ENCODE assay signal across 8 cellular contexts in genomic region chr16:89687092-89687940, GRCh38. TPM values are rescaled to one million over a fixed set of nuclear protein-coding genes. Genes with fewer than 3 reads are reported as not detected.
DNase-seq lines count a peak whose midpoint lies in the region; ATAC-seq and TF ChIP-seq lines count a peak whose summit lies in the region.

No MANE protein-coding gene starts in this region.

- no peaks in the 10 kb centered on the region for H3K27me3 ChIP-seq in OCI-LY1 (ENCODE audit: insufficient read depth, low read length)
- no peaks in the 10 kb centered on the region for H3K27me3 ChIP-seq in mesenchymal stem cell (ENCODE audit: control insufficient read depth in 1 of 2, insufficient read depth in 1 of 2, low read length in 2 of 2)
- H3K27me3 ChIP-seq in upper lobe of right lung, result no peaks in the 10 kb centered on the region

- ATAC-seq in GM18498 (IDR thresholded peaks at IDR 0.05; ENCODE audit: unreplicated experiment) (peak; percentile 38), HG02852 (IDR thresholded peaks at IDR 0.05; ENCODE audit: unreplicated experiment) (peak; percentile 24), upper lobe of right lung (peak; percentile 57)

- H2BK12ac ChIP-seq in mesenchymal stem cell (ENCODE audit: low read length in 2 of 2), result peak overlapping the region in 1 of 2 experiments; percentile 21

- peak overlapping the region; percentile 88 for H2BK120ac ChIP-seq in mesenchymal stem cell (ENCODE audit: low read depth, low read length)

- H4K8ac ChIP-seq in mesenchymal stem cell (ENCODE audit: low read length), result peak overlapping the region; percentile 27

- intact Hi-C loops in upper lobe of right lung (cut with DNase I), result no loop called here

- TF ChIP-seq CTCF in OCI-LY1 (IDR thresholded peaks at IDR 0.05; ENCODE audit: low read length), result no peak
- TF ChIP-seq CTCF in upper lobe of right lung (IDR thresholded peaks at IDR 0.05), result no peak

- peak overlapping the region; percentile 98 for H2BK5ac ChIP-seq in mesenchymal stem cell (ENCODE audit: low read depth, low read length, poor library complexity, severe bottlenecking)

- H3K4me2 ChIP-seq in OCI-LY1 (ENCODE audit: low read length) (peak overlapping the region; percentile 89), mesenchymal stem cell (ENCODE audit: low read length, poor library complexity, severe bottlenecking) (peak overlapping the region; percentile 87)

- no peak overlapping the region for H3K14ac ChIP-seq in mesenchymal stem cell (ENCODE audit: low read length in 2 of 2)

- H3K4ac ChIP-seq in mesenchymal stem cell (ENCODE audit: low read depth in 1 of 2, low read length in 2 of 2), result peak overlapping the region in 1 of 2 experiments; percentile 12

- H2AFZ ChIP-seq in OCI-LY1 (ENCODE audit: low read length), result no peak overlapping the region
- no peak overlapping the region for H2AFZ ChIP-seq in mesenchymal stem cell (ENCODE audit: low read depth, low read length)

- WGBS in mesenchymal stem cell, result 21% methylated on average over 42 of the region's 42 CpGs

- DNase-seq in AG08396 (ENCODE audit: low spot score), result peak; percentile 54
- peak; percentile 56 for DNase-seq in dermis blood vessel endothelial cell
- peak; percentile 68 for DNase-seq in mesenchymal stem cell
- DNase-seq in upper lobe of right lung, result no peak
- no peak for DNase-seq in NOMO-1 (lab: John Stamatoyannopoulos, UW; ENCODE audit: unreplicated experiment in 2 of 2)

- H3K9me2 ChIP-seq in OCI-LY1 (ENCODE audit: low read depth, low read length), result no peaks in the 10 kb centered on the region

- peak overlapping the region; percentile 85 to 99 for H3K18ac ChIP-seq in mesenchymal stem cell (ENCODE audit: low read depth in 1 of 2, low read length in 2 of 2)

- H2BK15ac ChIP-seq in mesenchymal stem cell (ENCODE audit: low read depth, poor library complexity, severe bottlenecking), result no peak overlapping the region

- no peaks in the 10 kb centered on the region for H3F3A ChIP-seq in OCI-LY1 (ENCODE audit: insufficient read depth, low read length)

- H2AK5ac ChIP-seq in mesenchymal stem cell (ENCODE audit: low read length, severe bottlenecking), result peak overlapping the region; percentile 71

- H3K4me1 ChIP-seq in OCI-LY1 (ENCODE audit: insufficient read depth, low read length, severe bottlenecking) (peaks cover 11% of the 10 kb centered on the region), mesenchymal stem cell (ENCODE audit: control insufficient read depth, insufficient read depth, low read depth, low read length) (peaks cover 22% of the 10 kb centered on the region), upper lobe of right lung (peaks cover 7% of the 10 kb centered on the region)

- H3K27ac ChIP-seq in OCI-LY1 (ENCODE audit: low read depth, low read length, poor library complexity, severe bottlenecking) (peak overlapping the region; percentile 85), mesenchymal stem cell (ENCODE audit: low read length, poor library complexity, severe bottlenecking) (peak overlapping the region; percentile 96), upper lobe of right lung (peak overlapping the region; percentile 83)

- H3K79me2 ChIP-seq in OCI-LY1 (ENCODE audit: insufficient read depth, low read length), result no peaks in the 10 kb centered on the region; the same call in 1 of the 2 replicates

- no peaks in the 10 kb centered on the region for H3K9me3 ChIP-seq in OCI-LY1 (ENCODE audit: low read length)
- no peaks in the 10 kb centered on the region for H3K9me3 ChIP-seq in mesenchymal stem cell (ENCODE audit: control insufficient read depth, low read length)
- H3K9me3 ChIP-seq in upper lobe of right lung, result no peaks in the 10 kb centered on the region

- H4K20me1 ChIP-seq in OCI-LY1 (ENCODE audit: insufficient read depth, low read length), result no peaks in the 10 kb centered on the region

- peaks cover 53% of the 10 kb centered on the region for H3K36me3 ChIP-seq in OCI-LY1 (ENCODE audit: insufficient read depth, low read length)
- peaks cover 36 to 50% of the 10 kb centered on the region in 2 experiments for H3K36me3 ChIP-seq in mesenchymal stem cell (ENCODE audit: control insufficient read depth in 1 of 2, insufficient read depth in 2 of 2, low read depth in 1 of 2, low read length in 2 of 2)
- peaks cover 19% of the 10 kb centered on the region for H3K36me3 ChIP-seq in upper lobe of right lung

- peaks cover 28% of the 10 kb centered on the region for H3K79me1 ChIP-seq in mesenchymal stem cell (replicated peaks; ENCODE audit: low read length, poor library complexity, severe bottlenecking)

- peak overlapping the region; percentile 90 for H4K91ac ChIP-seq in mesenchymal stem cell (ENCODE audit: low read length)

- H3K9ac ChIP-seq in OCI-LY1 (ENCODE audit: low read length) (peak overlapping the region; percentile 86), mesenchymal stem cell (ENCODE audit: low read length) (peak overlapping the region; percentile 90)

- H3K23ac ChIP-seq in mesenchymal stem cell (ENCODE audit: low read length in 2 of 2), result peak overlapping the region in 1 of 2 experiments; percentile 54

- H3K4me3 ChIP-seq in OCI-LY1 (ENCODE audit: low read depth, low read length, poor library complexity, severe bottlenecking), result peak overlapping the region; percentile 75
- peak overlapping the region; percentile 86 to 94 for H3K4me3 ChIP-seq in mesenchymal stem cell (ENCODE audit: insufficient read depth in 1 of 2, low read depth in 1 of 2, low read length in 2 of 2)
- peak overlapping the region; percentile 73 for H3K4me3 ChIP-seq in upper lobe of right lung

RNA-seq across cellular contexts. Expression of gene CDK10, which starts 0.8 kb away (rescaled TPM):
- total RNA-seq in dermis blood vessel endothelial cell (48.2 and 71.1 TPM in 2 replicates), upper lobe of right lung (81.5 TPM)
- polyA plus RNA-seq in mesenchymal stem cell (2013, experiment 1 of 2), result 21.1 TPM
- 23.0 TPM for polyA plus RNA-seq in mesenchymal stem cell (2013, experiment 2 of 2)

RNA-seq across cellular contexts. Expression of gene SPATA2L, which starts 14.2 kb away (rescaled TPM):
- total RNA-seq in dermis blood vessel endothelial cell (19.1 and 36.6 TPM in 2 replicates), upper lobe of right lung (13.3 TPM)
- polyA plus RNA-seq in mesenchymal stem cell (2013, experiment 1 of 2), result 6.6 TPM
- 6.9 TPM for polyA plus RNA-seq in mesenchymal stem cell (2013, experiment 2 of 2)

RNA-seq across cellular contexts. Expression of gene SPATA33, which starts 29.7 kb away (rescaled TPM):
- total RNA-seq in dermis blood vessel endothelial cell, result 2.0 and 4.1 TPM in 2 replicates
- 9.7 TPM for polyA plus RNA-seq in mesenchymal stem cell (2013, experiment 1 of 2)
- polyA plus RNA-seq in mesenchymal stem cell (2013, experiment 2 of 2), result 8.6 TPM
- total RNA-seq in upper lobe of right lung, result 8.1 TPM

RNA-seq across cellular contexts. Expression of gene CHMP1A, which starts 29.8 kb away (rescaled TPM):
- 117 and 139 TPM in 2 replicates for total RNA-seq in dermis blood vessel endothelial cell
- 46.7 TPM for polyA plus RNA-seq in mesenchymal stem cell (2013, experiment 1 of 2)
- 45.2 TPM for polyA plus RNA-seq in mesenchymal stem cell (2013, experiment 2 of 2)
- 74.0 TPM for total RNA-seq in upper lobe of right lung

RNA-seq across cellular contexts. Expression of gene VPS9D1, which starts 33.4 kb away (rescaled TPM):
- 5.8 and 7.3 TPM in 2 replicates for total RNA-seq in dermis blood vessel endothelial cell
- polyA plus RNA-seq in mesenchymal stem cell (2013, experiment 1 of 2), result 17.6 TPM
- 17.7 TPM for polyA plus RNA-seq in mesenchymal stem cell (2013, experiment 2 of 2)
- 15.7 TPM for total RNA-seq in upper lobe of right lung

Comparison
In these comparisons a context has a peak if more than half of its experiments do, and no peak if none do; other contexts are left out.
1. DNase-seq: peak in AG08396 (single experiment), dermis blood vessel endothelial cell (single experiment) and mesenchymal stem cell (single experiment); none in upper lobe of right lung (single experiment) and NOMO-1 (0 of 2).
2. Peak in every context shown above with its lines, with median percentiles within 50 percentile points of each other: ATAC-seq, H3K27ac ChIP-seq and H3K4me3 ChIP-seq.